Comparison of ENCODE assay signal across 8 cellular contexts in the genomic region with DNA sequence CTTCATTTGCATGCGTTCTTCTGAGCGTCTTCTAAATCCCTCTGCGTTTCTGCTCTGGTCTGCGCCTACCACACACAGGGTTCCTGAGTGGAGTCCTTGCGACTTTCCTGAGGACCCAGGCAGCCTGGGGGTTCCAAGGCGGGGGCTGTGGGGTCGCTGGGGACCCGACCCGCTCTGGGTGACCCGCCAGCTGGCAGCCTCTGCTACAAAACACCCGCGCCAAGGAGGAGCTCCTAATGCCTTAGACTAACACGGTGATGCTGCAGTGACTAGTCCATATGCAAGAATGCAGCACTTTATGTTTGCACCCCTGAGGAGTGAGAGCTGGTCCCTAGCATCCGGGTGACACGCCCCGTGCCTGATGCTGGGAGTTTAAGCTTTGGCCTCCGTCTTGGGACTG.
"Had no signal": no experiment of that assay in that cellular context is flagged by ENCODE, and none has a peak within 500 bp of the region (broad histone marks: within the 10 kb centered on the region; RNA-seq: fewer than 3 reads in every experiment).

No MANE protein-coding gene starts in this region.

- H3K36me3 Mint-ChIP-seq: IgD-negative memory B cell had no signal

- H2AFZ ChIP-seq: GM23248 had no signal

- ATAC-seq: HCT116, HepG2 had no signal

- H3K27me3 Mint-ChIP-seq: IgD-negative memory B cell had no signal

- H3K4me3 ChIP-seq: GM23248, HAP-1 had no signal

- H3K27ac ChIP-seq: GM23248, HL-60 had no signal

- H3K4me3 Mint-ChIP-seq: HFFc6, IgD-negative memory B cell had no signal

- H3K9ac ChIP-seq: GM23248 had no signal

- H3K27ac Mint-ChIP-seq: HFFc6, IgD-negative memory B cell had no signal

- FAIRE-seq: HepG2 had no signal

- DNase-seq: GM23248, GOT3, HFFc6 had no signal

- H3K9me3 ChIP-seq: HAP-1 had no signal

- H3K4me1 Mint-ChIP-seq: IgD-negative memory B cell had no signal

- H3K36me3 ChIP-seq: HAP-1 had no signal
